In the genomic region with DNA sequence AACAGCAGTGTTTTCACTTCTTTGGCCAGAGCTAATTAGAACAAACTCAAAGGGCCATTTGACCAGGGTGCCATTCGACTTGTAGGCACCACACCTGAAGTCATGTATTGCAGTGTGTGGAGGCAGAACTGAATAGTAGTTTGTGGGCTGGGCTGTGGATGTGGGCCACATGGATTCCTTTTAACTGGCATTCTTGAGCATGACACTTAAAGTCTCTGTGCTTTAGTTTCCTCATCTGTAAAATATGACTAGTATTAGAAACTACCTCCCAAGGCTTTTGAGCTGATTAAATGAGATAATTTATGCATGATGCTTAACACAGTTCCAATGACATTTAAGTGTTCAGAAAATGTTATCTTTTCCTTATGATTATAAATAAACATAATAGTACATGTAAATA, we compare ENCODE assay signal across 41 cellular contexts. TPM values are rescaled to one million over a fixed set of nuclear protein-coding genes. Genes with fewer than 3 reads are reported as not detected.
"Had no signal": no experiment of that assay in that cellular context is flagged by ENCODE, and none has a peak within 500 bp of the region (broad histone marks: within the 10 kb centered on the region; RNA-seq: fewer than 3 reads in every experiment).

No MANE protein-coding gene starts in this region.

- ATAC-seq: activated naive CD4-positive, alpha-beta T cell treated with anti-CD3 and anti-CD28 coated beads, Interleukin-2, amount 50 U/mL, for 72 hours; activated naive CD8-positive, alpha-beta T cell treated with anti-CD3 and anti-CD28 coated beads, Interleukin-2, amount 50 U/mL, for 24 hours; activated T-cell treated with anti-CD3 and anti-CD28 coated beads, Interleukin-2, amount 50 U/mL, for 4 hours; activated T-cell treated with anti-CD3 and anti-CD28 coated beads, Interleukin-2, amount 50 U/mL, for 72 hours; activated T-helper 17 cell treated with anti-CD3 and anti-CD28 coated beads, Interleukin-2, amount 50 U/mL, for 72 hours; body of pancreas had no signal

- H3K27ac Mint-ChIP-seq: activated naive CD4-positive, alpha-beta T cell treated with anti-CD3 and anti-CD28 coated beads for 36 hours; activated naive CD4-positive, alpha-beta T cell treated with anti-CD3 and anti-CD28 coated beads, Interleukin-2, amount 10 ng/mL, durations not matched to agents 7 days and 5 days; activated naive CD4-positive, alpha-beta T cell treated with anti-CD3 and anti-CD28 coated beads, Interleukin-2, amount 50 U/mL, for 24 hours; activated naive CD4-positive, alpha-beta T cell treated with anti-CD3 and anti-CD28 coated beads, Interleukin-2, amount 50 U/mL, for 72 hours; activated naive CD8-positive, alpha-beta T cell; activated naive CD8-positive, alpha-beta T cell treated with anti-CD3 and anti-CD28 coated beads for 36 hours; activated naive CD8-positive, alpha-beta T cell treated with anti-CD3 and anti-CD28 coated beads, Interleukin-2, amount 10 ng/mL, durations not matched to agents 7 days and 5 days; activated naive CD8-positive, alpha-beta T cell treated with anti-CD3 and anti-CD28 coated beads, Interleukin-2, amount 50 U/mL, for 24 hours; activated T-cell treated with anti-CD3 and anti-CD28 coated beads, Interleukin-2, amount 50 U/mL, for 24 hours; activated T-cell treated with anti-CD3 and anti-CD28 coated beads, Interleukin-2, amount 50 U/mL, for 72 hours; activated T-helper 1 cell treated with anti-CD3 and anti-CD28 coated beads, Interleukin-12 subunit alpha, Interleukin-12 subunit beta, Interleukin-2, Interleukin-4 antibody, amounts not matched to agents 30 ng/mL and 10 ng/mL and 1 ng/mL, durations not matched to agents 14 hours and 24 hours and 36 hours; activated T-helper 17 cell treated with anti-CD3 and anti-CD28 coated beads, Interleukin-2, amount 50 U/mL, for 72 hours; activated T-helper 2 cell treated with anti-CD3 and anti-CD28 coated beads, Interferon-gamma antibody, Interleukin-2, Interleukin-4, amounts not matched to agents 10 μg/mL and 5 μg/mL and 100 μg/mL, durations not matched to agents 14 hours and 24 hours and 36 hours; brain had no signal

- H3K27me3 Mint-ChIP-seq: activated naive CD8-positive, alpha-beta T cell treated with anti-CD3 and anti-CD28 coated beads for 36 hours had no signal

- H3K4me1 ChIP-seq: adrenal gland, ascending aorta, body of pancreas, breast epithelium had no signal

- H3K4me3 Mint-ChIP-seq: activated naive CD4-positive, alpha-beta T cell treated with anti-CD3 and anti-CD28 coated beads for 36 hours; activated naive CD4-positive, alpha-beta T cell treated with anti-CD3 and anti-CD28 coated beads, Interleukin-2, amount 10 ng/mL, durations not matched to agents 7 days and 5 days; activated naive CD4-positive, alpha-beta T cell treated with anti-CD3 and anti-CD28 coated beads, Interleukin-2, amount 50 U/mL, for 24 hours; activated naive CD8-positive, alpha-beta T cell; activated naive CD8-positive, alpha-beta T cell treated with anti-CD3 and anti-CD28 coated beads for 36 hours; activated naive CD8-positive, alpha-beta T cell treated with anti-CD3 and anti-CD28 coated beads, Interleukin-2, amount 10 ng/mL, durations not matched to agents 7 days and 5 days; activated naive CD8-positive, alpha-beta T cell treated with anti-CD3 and anti-CD28 coated beads, Interleukin-2, amount 50 U/mL, for 24 hours; activated T-cell treated with anti-CD3 and anti-CD28 coated beads, Interleukin-2, amount 50 U/mL, for 24 hours; activated T-cell treated with anti-CD3 and anti-CD28 coated beads, Interleukin-2, amount 50 U/mL, for 4 hours; activated T-cell treated with anti-CD3 and anti-CD28 coated beads, Interleukin-2, amount 50 U/mL, for 72 hours; activated T-helper 1 cell treated with anti-CD3 and anti-CD28 coated beads, Interleukin-12 subunit alpha, Interleukin-12 subunit beta, Interleukin-2, Interleukin-4 antibody, amounts not matched to agents 30 ng/mL and 10 ng/mL and 1 ng/mL, durations not matched to agents 14 hours and 24 hours and 36 hours; activated T-helper 17 cell treated with anti-CD3 and anti-CD28 coated beads, Interleukin-2, amount 50 U/mL, for 72 hours; brain; central memory CD8-positive, alpha-beta T cell had no signal

- FAIRE-seq: astrocyte, bronchial epithelial cell had no signal

- H3K27ac ChIP-seq: adrenal gland, ascending aorta, body of pancreas, brain microvascular endothelial cell, breast epithelium, cardiac muscle cell had no signal

- H3K36me3 Mint-ChIP-seq: activated naive CD4-positive, alpha-beta T cell treated with anti-CD3 and anti-CD28 coated beads, Interleukin-2, amount 10 ng/mL, durations not matched to agents 7 days and 5 days; activated naive CD4-positive, alpha-beta T cell treated with anti-CD3 and anti-CD28 coated beads, Interleukin-2, amount 50 U/mL, for 24 hours; activated naive CD4-positive, alpha-beta T cell treated with anti-CD3 and anti-CD28 coated beads, Interleukin-2, amount 50 U/mL, for 72 hours; activated naive CD8-positive, alpha-beta T cell; activated naive CD8-positive, alpha-beta T cell treated with anti-CD3 and anti-CD28 coated beads for 36 hours; activated naive CD8-positive, alpha-beta T cell treated with anti-CD3 and anti-CD28 coated beads, Interleukin-2, amount 10 ng/mL, durations not matched to agents 7 days and 5 days; brain had no signal

- H3K4me1 Mint-ChIP-seq: activated naive CD4-positive, alpha-beta T cell treated with anti-CD3 and anti-CD28 coated beads, Interleukin-2, amount 10 ng/mL, durations not matched to agents 7 days and 5 days; activated naive CD4-positive, alpha-beta T cell treated with anti-CD3 and anti-CD28 coated beads, Interleukin-2, amount 50 U/mL, for 24 hours; activated naive CD8-positive, alpha-beta T cell treated with anti-CD3 and anti-CD28 coated beads for 36 hours; activated naive CD8-positive, alpha-beta T cell treated with anti-CD3 and anti-CD28 coated beads, Interleukin-2, amount 10 ng/mL, durations not matched to agents 7 days and 5 days; activated naive CD8-positive, alpha-beta T cell treated with anti-CD3 and anti-CD28 coated beads, Interleukin-2, amount 50 U/mL, for 24 hours; activated T-helper 17 cell treated with anti-CD3 and anti-CD28 coated beads, Interleukin-2, amount 50 U/mL, for 72 hours; brain; central memory CD8-positive, alpha-beta T cell had no signal

- H3K9me3 ChIP-seq: adrenal gland, ascending aorta, body of pancreas, breast epithelium had no signal

- DNase-seq: activated effector memory CD4-positive, alpha-beta T cell treated with anti-CD3 and anti-CD28 coated beads, Interleukin-2, amount 50 U/mL, for 16 hours; activated effector memory CD4-positive, alpha-beta T cell treated with Interleukin-2 at 50 U/mL for 16 hours; activated gamma-delta T cell; activated gamma-delta T cell treated with Interleukin-2 at 50 U/mL for 16 hours; activated naive CD4-positive, alpha-beta T cell; activated naive CD4-positive, alpha-beta T cell treated with anti-CD3 and anti-CD28 coated beads for 36 hours; activated naive CD4-positive, alpha-beta T cell treated with anti-CD3 and anti-CD28 coated beads, Interleukin-2, amount 10 ng/mL, durations not matched to agents 7 days and 5 days; activated naive CD4-positive, alpha-beta T cell treated with anti-CD3 and anti-CD28 coated beads, Interleukin-2, amount 50 U/mL, for 16 hours; activated naive CD4-positive, alpha-beta T cell treated with Interleukin-2 at 50 U/mL for 16 hours; activated naive CD8-positive, alpha-beta T cell treated with anti-CD3 and anti-CD28 coated beads for 36 hours; activated naive CD8-positive, alpha-beta T cell treated with anti-CD3 and anti-CD28 coated beads, Interleukin-2, amount 10 ng/mL, durations not matched to agents 7 days and 5 days; activated naive CD8-positive, alpha-beta T cell treated with anti-CD3 and anti-CD28 coated beads, Interleukin-2, amount 50 U/mL, for 24 hours; activated T-cell treated with anti-CD3 and anti-CD28 coated beads, Interleukin-2, amount 50 U/mL, for 1 hour; activated T-cell treated with anti-CD3 and anti-CD28 coated beads, Interleukin-2, amount 50 U/mL, for 24 hours; activated T-cell treated with anti-CD3 and anti-CD28 coated beads, Interleukin-2, amount 50 U/mL, for 4 hours; activated T-cell treated with anti-CD3 and anti-CD28 coated beads, Interleukin-2, amount 50 U/mL, for 48 hours; activated T-cell treated with anti-CD3 and anti-CD28 coated beads, Interleukin-2, amount 50 U/mL, for 72 hours; adrenal gland; amniotic stem cell; amygdala; anterior cingulate cortex; aorta; body of pancreas; brain microvascular endothelial cell; caudate nucleus; central memory CD4-positive, alpha-beta T cell; cerebellar nuclear complex had no signal

- H3K27me3 ChIP-seq: adrenal gland, ascending aorta, body of pancreas, brain microvascular endothelial cell, breast epithelium, cardiac muscle cell had no signal

- H3K36me3 ChIP-seq: adrenal gland, ascending aorta, brain microvascular endothelial cell, breast epithelium, cardiac muscle cell had no signal

- H3K9me3 Mint-ChIP-seq: activated naive CD4-positive, alpha-beta T cell treated with anti-CD3 and anti-CD28 coated beads for 36 hours; activated naive CD4-positive, alpha-beta T cell treated with anti-CD3 and anti-CD28 coated beads, Interleukin-2, amount 10 ng/mL, durations not matched to agents 7 days and 5 days; activated naive CD4-positive, alpha-beta T cell treated with anti-CD3 and anti-CD28 coated beads, Interleukin-2, amount 50 U/mL, for 24 hours; activated naive CD4-positive, alpha-beta T cell treated with anti-CD3 and anti-CD28 coated beads, Interleukin-2, amount 50 U/mL, for 72 hours; activated naive CD8-positive, alpha-beta T cell treated with anti-CD3 and anti-CD28 coated beads for 36 hours; activated naive CD8-positive, alpha-beta T cell treated with anti-CD3 and anti-CD28 coated beads, Interleukin-2, amount 10 ng/mL, durations not matched to agents 7 days and 5 days; activated T-cell treated with anti-CD3 and anti-CD28 coated beads, Interleukin-2, amount 50 U/mL, for 24 hours; activated T-cell treated with anti-CD3 and anti-CD28 coated beads, Interleukin-2, amount 50 U/mL, for 4 hours; activated T-cell treated with anti-CD3 and anti-CD28 coated beads, Interleukin-2, amount 50 U/mL, for 72 hours; activated T-helper 1 cell treated with anti-CD3 and anti-CD28 coated beads, Interleukin-12 subunit alpha, Interleukin-12 subunit beta, Interleukin-2, Interleukin-4 antibody, amounts not matched to agents 30 ng/mL and 10 ng/mL and 1 ng/mL, durations not matched to agents 14 hours and 24 hours and 36 hours; activated T-helper 17 cell treated with anti-CD3 and anti-CD28 coated beads, Interleukin-2, amount 50 U/mL, for 72 hours; activated T-helper 2 cell treated with anti-CD3 and anti-CD28 coated beads, Interferon-gamma antibody, Interleukin-2, Interleukin-4, amounts not matched to agents 10 μg/mL and 5 μg/mL and 100 μg/mL, durations not matched to agents 14 hours and 24 hours and 36 hours; central memory CD8-positive, alpha-beta T cell had no signal

- H3K4me3 ChIP-seq: adrenal gland, ascending aorta, body of pancreas, breast epithelium, cardiac muscle cell had no signal

RNA-seq across cellular contexts. Expression of a gene that starts 36.2 kb away (rescaled TPM):
- total RNA-seq: activated naive CD4-positive, alpha-beta T cell treated with anti-CD3 and anti-CD28 coated beads for 36 hours; activated naive CD4-positive, alpha-beta T cell treated with anti-CD3 and anti-CD28 coated beads, Interleukin-2, amount 50 U/mL, for 72 hours; activated naive CD8-positive, alpha-beta T cell treated with anti-CD3 and anti-CD28 coated beads for 36 hours; activated naive CD8-positive, alpha-beta T cell treated with anti-CD3 and anti-CD28 coated beads, Interleukin-2, amount 10 ng/mL, durations not matched to agents 7 days and 5 days; activated T-cell treated with anti-CD3 and anti-CD28 coated beads, Interleukin-2, amount 50 U/mL, for 4 hours; activated T-cell treated with anti-CD3 and anti-CD28 coated beads, Interleukin-2, amount 50 U/mL, for 72 hours; activated T-helper 1 cell treated with anti-CD3 and anti-CD28 coated beads, Interleukin-12 subunit alpha, Interleukin-12 subunit beta, Interleukin-2, Interleukin-4 antibody, amounts not matched to agents 30 ng/mL and 10 ng/mL and 1 ng/mL, durations not matched to agents 14 hours and 24 hours and 36 hours; activated T-helper 2 cell treated with anti-CD3 and anti-CD28 coated beads, Interferon-gamma antibody, Interleukin-2, Interleukin-4, amounts not matched to agents 10 μg/mL and 5 μg/mL and 100 μg/mL, durations not matched to agents 14 hours and 24 hours and 36 hours; chondrocyte had no signal
